25 cellular contexts compared by ENCODE assay signal in the genomic region with DNA sequence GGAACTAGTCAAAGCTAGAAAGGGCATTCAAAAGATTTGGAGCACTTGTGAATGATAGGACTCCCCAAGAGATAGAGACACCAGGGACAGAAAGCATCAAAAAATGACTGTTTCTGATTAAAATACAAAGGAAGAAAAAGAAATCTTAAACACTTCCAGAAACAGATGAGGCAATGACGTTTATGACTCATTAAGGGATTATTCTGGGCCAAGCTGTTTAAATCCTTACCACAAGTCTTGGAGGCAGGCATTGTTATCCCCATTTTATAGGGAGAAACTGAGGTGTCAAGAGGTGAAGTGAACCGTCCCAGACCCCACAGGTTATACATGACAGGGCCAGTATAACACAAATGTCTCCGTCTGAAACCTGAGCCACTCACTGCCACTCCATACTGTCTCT.
DNase-seq lines count a peak whose midpoint lies in the region; ATAC-seq and TF ChIP-seq lines count a peak whose summit lies in the region.
"Had no signal": no experiment of that assay in that cellular context is flagged by ENCODE, and none has a peak within 500 bp of the region (broad histone marks: within the 10 kb centered on the region; RNA-seq: fewer than 3 reads in every experiment).

No MANE protein-coding gene starts in this region.

- H3K36me3 ChIP-seq in mammary epithelial cell (ENCODE audit: insufficient read depth, low read length), result no peaks in the 10 kb centered on the region
- H3K36me3 ChIP-seq: SJCRH30, stomach had no signal

- no peaks in the 10 kb centered on the region for H4K20me1 ChIP-seq in mammary epithelial cell (ENCODE audit: insufficient read depth, low read length)

- ATAC-seq in GM19035 (IDR thresholded peaks at IDR 0.05; ENCODE audit: unreplicated experiment), result no peak
- ATAC-seq: body of pancreas; GM23338; naive thymus-derived CD8-positive, alpha-beta T cell; WTC11 had no signal

- H3K27ac Mint-ChIP-seq in MCF 10A (ENCODE audit: low read depth, unreplicated experiment), result no peak overlapping the region
- H3K27ac Mint-ChIP-seq: activated CD4-positive, alpha-beta memory T cell treated with anti-CD3 and anti-CD28 coated beads, Interleukin-2, amount 10 ng/mL, durations not matched to agents 7 days and 5 days; activated naive CD4-positive, alpha-beta T cell treated with anti-CD3 and anti-CD28 coated beads for 36 hours; CD4-positive, alpha-beta memory T cell; GM23338; naive thymus-derived CD8-positive, alpha-beta T cell; WTC11 had no signal

- POLR2A ChIA-PET in MCF 10A (lab: Yijun Ruan, JAX), result no interaction called here

- peak; percentile 67 for DNase-seq in MCF 10A (ENCODE audit: unreplicated experiment)
- no peak for DNase-seq in mammary epithelial cell
- peak; percentile 11 for DNase-seq in RPMI7951 (ENCODE audit: low read depth)
- DNase-seq in fibroblast of mammary gland (ENCODE audit: low read depth), result peak; percentile 85
- DNase-seq in kidney tubule cell (ENCODE audit: low spot score), result no peak
- no peak for DNase-seq in NCI-H1694 (lab: John Stamatoyannopoulos, UW)
- DNase-seq in NCI-H345 (lab: John Stamatoyannopoulos, UW), result no peak
- DNase-seq: 8988T; activated CD4-positive, alpha-beta memory T cell treated with anti-CD3 and anti-CD28 coated beads, Interleukin-2, amount 10 ng/mL, durations not matched to agents 7 days and 5 days; activated naive CD4-positive, alpha-beta T cell treated with anti-CD3 and anti-CD28 coated beads for 36 hours; activated T-cell treated with anti-CD3 and anti-CD28 coated beads, Interleukin-2, amount 50 U/mL, for 1 hour; body of pancreas; CD4-positive, alpha-beta memory T cell; mesendoderm; naive thymus-derived CD8-positive, alpha-beta T cell; NCI-H1105 treated with DMSO at 0.1 percent for 48 hours; SJCRH30; small intestine; stimulated activated CD4-positive, alpha-beta T cell treated with anti-CD3 and anti-CD28 coated beads, Interleukin-4, amount 100 ng/mL, for 24 hours; stomach; T-helper 2 cell had no signal

- 49% methylated on average over 3 of the region's 3 CpGs for WGBS in mammary epithelial cell (ENCODE audit: low coverage, missing lambda C conversion rate)

- no peaks in the 10 kb centered on the region for H3K9me3 Mint-ChIP-seq in MCF 10A (ENCODE audit: unreplicated experiment)
- H3K9me3 Mint-ChIP-seq: activated CD4-positive, alpha-beta memory T cell treated with anti-CD3 and anti-CD28 coated beads, Interleukin-2, amount 10 ng/mL, durations not matched to agents 7 days and 5 days; activated naive CD4-positive, alpha-beta T cell treated with anti-CD3 and anti-CD28 coated beads for 36 hours had no signal

- H3K79me2 ChIP-seq in mammary epithelial cell (ENCODE audit: insufficient read depth, low read length), result no peaks in the 10 kb centered on the region

- BruUV-seq in MCF 10A (replicated peaks; lab: Mats Ljungman, UMichigan) (no TSS peak), mammary epithelial cell (replicated peaks; lab: Mats Ljungman, UMichigan) (no TSS peak)

- TF ChIP-seq CTCF in MCF 10A (IDR thresholded peaks at IDR 0.05; ENCODE audit: unreplicated experiment) (no peak), mammary epithelial cell (conservative IDR thresholded peaks at IDR 0.05 in 1 of 2, IDR thresholded peaks at IDR 0.05 in 1 of 2; ENCODE audit: extremely low read depth in 1 of 2, insufficient read depth in 1 of 2, low read depth in 1 of 2, low read length in 2 of 2) (no peak), fibroblast of mammary gland (conservative IDR thresholded peaks at IDR 0.05; ENCODE audit: control insufficient read depth, insufficient read depth, low read depth, low read length) (no peak)

- no peaks in the 10 kb centered on the region for H3K27me3 ChIP-seq in mammary epithelial cell (ENCODE audit: insufficient read depth, low read length)
- H3K27me3 ChIP-seq: body of pancreas, SJCRH30 had no signal

- H3K27me3 Mint-ChIP-seq in MCF 10A (ENCODE audit: insufficient read depth, unreplicated experiment), result no peaks in the 10 kb centered on the region

- in situ Hi-C loops in mammary epithelial cell (cut with MboI; ENCODE audit: low sequenced_read_pairs in 2 of 2), result no loop called here

- H3K4me2 ChIP-seq in mammary epithelial cell (ENCODE audit: insufficient read depth, low read depth, low read length), result no peak overlapping the region
- H3K4me2 ChIP-seq: GM23338 had no signal

- H3K36me3 Mint-ChIP-seq in MCF 10A (ENCODE audit: insufficient read depth, unreplicated experiment), result no peaks in the 10 kb centered on the region
- H3K36me3 Mint-ChIP-seq: CD4-positive, alpha-beta memory T cell; naive thymus-derived CD8-positive, alpha-beta T cell; WTC11 had no signal

- H3K9me3 ChIP-seq in mammary epithelial cell (replicated peaks; ENCODE audit: insufficient read depth, low read length), result no peaks in the 10 kb centered on the region
- H3K9me3 ChIP-seq: body of pancreas, SJCRH30, stomach had no signal

- no peak overlapping the region for H2AFZ ChIP-seq in mammary epithelial cell (ENCODE audit: low read depth, low read length)
- H2AFZ ChIP-seq: GM23338 had no signal

- CTCF ChIA-PET in MCF 10A (lab: Yijun Ruan, JAX) (interaction anchor here (0.6 kb wide), 1 partner anchor 24 kb away, joined by 5 read pairs; no protein-coding TSS in a partner anchor), mammary epithelial cell (lab: Charles Lee; ENCODE audit: low non-redundant PET) (no interaction called here)

- H3K27ac ChIP-seq in mammary epithelial cell (ENCODE audit: insufficient read depth, low read depth, low read length), result no peak overlapping the region
- H3K27ac ChIP-seq: body of pancreas, coronary artery, SJCRH30, stomach had no signal

- H3K4me1 ChIP-seq in mammary epithelial cell (ENCODE audit: insufficient read depth, low read length), result peaks cover 5% of the 10 kb centered on the region
- H3K4me1 ChIP-seq: body of pancreas, SJCRH30, stomach had no signal

- intact Hi-C loops in MCF 10A (cut with micrococcal nuclease) (no loop called here), mammary epithelial cell (cut with micrococcal nuclease) (no loop called here)

- dilution Hi-C loops in mammary epithelial cell (cut with HindIII; ENCODE audit: low sequenced_read_pairs), result no loop called here

- peaks cover 30% of the 10 kb centered on the region for H3K4me1 Mint-ChIP-seq in MCF 10A (ENCODE audit: insufficient read depth, unreplicated experiment)
- H3K4me1 Mint-ChIP-seq: activated CD4-positive, alpha-beta memory T cell treated with anti-CD3 and anti-CD28 coated beads, Interleukin-2, amount 10 ng/mL, durations not matched to agents 7 days and 5 days; CD4-positive, alpha-beta memory T cell; GM23338; naive thymus-derived CD8-positive, alpha-beta T cell; WTC11 had no signal

- no peak overlapping the region for H3K9ac ChIP-seq in mammary epithelial cell (ENCODE audit: insufficient read depth, low read length)

- H3K4me3 ChIP-seq in mammary epithelial cell (replicated peaks in 1 of 3; ENCODE audit: insufficient read depth in 1 of 3, low read depth in 2 of 3, low read length in 3 of 3), result no peak overlapping the region
- no peak overlapping the region for H3K4me3 ChIP-seq in fibroblast of mammary gland (ENCODE audit: control insufficient read depth, low read depth, low read length)
- H3K4me3 ChIP-seq: body of pancreas, coronary artery, GM23338, SJCRH30, stomach had no signal

- H3K4me3 Mint-ChIP-seq in MCF 10A (ENCODE audit: unreplicated experiment), result no peak overlapping the region
- H3K4me3 Mint-ChIP-seq: activated CD4-positive, alpha-beta memory T cell treated with anti-CD3 and anti-CD28 coated beads, Interleukin-2, amount 10 ng/mL, durations not matched to agents 7 days and 5 days; activated naive CD4-positive, alpha-beta T cell treated with anti-CD3 and anti-CD28 coated beads for 36 hours; CD4-positive, alpha-beta memory T cell; GM23338; naive thymus-derived CD8-positive, alpha-beta T cell; WTC11 had no signal

Comparison
In these comparisons a context has a peak if more than half of its experiments do, and no peak if none do; other contexts are left out.
1. DNase-seq: peak in MCF 10A (single experiment), RPMI7951 (single experiment) and fibroblast of mammary gland (single experiment); none in mammary epithelial cell (single experiment), kidney tubule cell (single experiment), NCI-H1694 (single experiment) and NCI-H345 (single experiment).